ENCODE assay signal across 30 cellular contexts in the genomic region with DNA sequence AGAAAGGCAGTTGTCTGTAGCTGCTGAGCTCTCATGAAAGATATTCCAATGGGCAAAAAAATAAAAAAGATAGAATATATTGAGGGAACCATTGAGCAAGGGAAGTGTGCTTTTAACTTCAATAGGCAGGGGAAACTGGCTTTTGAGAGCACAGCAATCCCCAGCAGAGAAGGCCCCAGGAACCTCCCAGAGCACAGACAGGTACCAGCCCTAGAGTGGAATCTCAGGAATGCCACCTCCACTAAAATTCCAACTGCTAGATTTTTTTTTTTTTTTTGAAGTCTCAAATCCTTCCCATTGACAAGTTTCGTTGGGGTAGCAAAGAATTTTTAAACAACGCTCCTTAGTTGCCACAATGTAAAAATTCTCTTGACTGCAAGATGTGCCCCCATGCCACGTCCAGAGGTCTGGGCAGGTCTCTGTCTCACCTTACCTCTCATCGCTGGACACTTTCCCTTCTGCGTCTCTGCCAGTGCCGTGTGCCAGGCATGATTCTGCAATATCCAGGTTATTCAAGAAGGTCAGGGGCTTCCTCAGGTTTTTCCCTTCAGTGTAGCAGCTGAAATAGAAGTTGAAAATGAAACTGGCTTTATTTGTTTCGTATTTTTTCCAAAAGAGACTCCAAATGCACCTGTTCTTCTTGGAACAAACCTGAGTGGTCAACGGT.
A peak's percentile ranks its signal among the peaks of the same experiment; 100 is the strongest.
DNase-seq lines count a peak whose midpoint lies in the region; ATAC-seq and TF ChIP-seq lines count a peak whose summit lies in the region.
"Had no signal": no experiment of that assay in that cellular context is flagged by ENCODE, and none has a peak within 500 bp of the region (broad histone marks: within the 10 kb centered on the region; RNA-seq: fewer than 3 reads in every experiment).

No MANE protein-coding gene starts in this region.

- H3K23ac ChIP-seq in mesendoderm (ENCODE audit: low read length): no peak overlapping the region

- no peak overlapping the region for H3K18ac ChIP-seq in mesendoderm (ENCODE audit: low read length)

- no peak overlapping the region for H3K56ac ChIP-seq in mesendoderm (ENCODE audit: low read length)

- H3K4me3 ChIP-seq in NT2/D1 (ENCODE audit: insufficient read length, low read depth): no peak overlapping the region
- no peak overlapping the region for H3K4me3 ChIP-seq in esophagus muscularis mucosa
- H3K4me3 ChIP-seq in mesendoderm (ENCODE audit: low read length): no peak overlapping the region
- H3K4me3 ChIP-seq: gastrocnemius medialis, K562, left ventricle myocardium inferior, suprapubic skin, vagina had no signal

- H3K36me3 ChIP-seq in NT2/D1 (ENCODE audit: insufficient read depth, insufficient read length, low read length) (no peaks in the 10 kb centered on the region), esophagus muscularis mucosa (no peaks in the 10 kb centered on the region), mesendoderm (ENCODE audit: control insufficient read depth, insufficient read depth, low read length) (no peaks in the 10 kb centered on the region)
- H3K36me3 ChIP-seq: gastrocnemius medialis, left ventricle myocardium inferior, suprapubic skin, vagina had no signal

- no peak for TF ChIP-seq EP300 in esophagus muscularis mucosa (IDR thresholded peaks at IDR 0.05)

- H2AK5ac ChIP-seq in mesendoderm (ENCODE audit: low read length): no peak overlapping the region

- no peaks in the 10 kb centered on the region for H3K79me2 ChIP-seq in mesendoderm (ENCODE audit: control insufficient read depth, insufficient read depth, low read length)

- intact Hi-C loops in esophagus muscularis mucosa (cut with DNase I): no loop called here
- intact Hi-C loops in activated T-helper 2 cell treated with anti-CD3 and anti-CD28 coated beads, Interferon-gamma antibody, Interleukin-2, Interleukin-4, amounts not matched to agents 10 μg/mL and 5 μg/mL and 100 μg/mL, durations not matched to agents 14 hours and 24 hours and 36 hours (cut with micrococcal nuclease): no loop called here

- TF ChIP-seq POLR2A in esophagus muscularis mucosa (IDR thresholded peaks at IDR 0.05; ENCODE audit: low read depth): no peak

- H3K36me3 Mint-ChIP-seq in activated CD8-positive, alpha-beta memory T cell treated with anti-CD3 and anti-CD28 coated beads, Interleukin-2, amount 10 ng/mL, durations not matched to agents 7 days and 5 days: no peaks in the 10 kb centered on the region
- no peaks in the 10 kb centered on the region for H3K36me3 Mint-ChIP-seq in activated T-helper 2 cell treated with anti-CD3 and anti-CD28 coated beads, Interferon-gamma antibody, Interleukin-2, Interleukin-4, amounts not matched to agents 10 μg/mL and 5 μg/mL and 100 μg/mL, durations not matched to agents 14 hours and 24 hours and 36 hours (ENCODE audit: low read depth)
- H3K36me3 Mint-ChIP-seq: activated naive CD4-positive, alpha-beta T cell treated with anti-CD3 and anti-CD28 coated beads, Interleukin-2, amount 50 U/mL, for 24 hours; CD14-positive monocyte; immature natural killer cell had no signal

- no peak overlapping the region for H2BK5ac ChIP-seq in mesendoderm (ENCODE audit: low read length)

- no peak overlapping the region for H2BK15ac ChIP-seq in mesendoderm (replicated peaks; ENCODE audit: low read depth)

- H3K4me1 ChIP-seq in NT2/D1 (ENCODE audit: insufficient read depth, insufficient read length) (no peaks in the 10 kb centered on the region), esophagus muscularis mucosa (no peaks in the 10 kb centered on the region), mesendoderm (ENCODE audit: control insufficient read depth, low read depth, low read length) (no peaks in the 10 kb centered on the region)
- H3K4me1 ChIP-seq: gastrocnemius medialis, left ventricle myocardium inferior, suprapubic skin, vagina had no signal

- H3K27me3 ChIP-seq in NT2/D1 (ENCODE audit: insufficient read depth, insufficient read length): no peaks in the 10 kb centered on the region
- H3K27me3 ChIP-seq in esophagus muscularis mucosa: no peaks in the 10 kb centered on the region
- no peaks in the 10 kb centered on the region for H3K27me3 ChIP-seq in mesendoderm (ENCODE audit: insufficient read depth, low read length, poor library complexity)
- H3K27me3 ChIP-seq: gastrocnemius medialis, suprapubic skin, vagina had no signal

- H4K8ac ChIP-seq in mesendoderm (ENCODE audit: low read depth, low read length): no peak overlapping the region

- no peak overlapping the region for H3K4me3 Mint-ChIP-seq in activated CD8-positive, alpha-beta memory T cell treated with anti-CD3 and anti-CD28 coated beads, Interleukin-2, amount 10 ng/mL, durations not matched to agents 7 days and 5 days
- H3K4me3 Mint-ChIP-seq in activated T-helper 2 cell treated with anti-CD3 and anti-CD28 coated beads, Interferon-gamma antibody, Interleukin-2, Interleukin-4, amounts not matched to agents 10 μg/mL and 5 μg/mL and 100 μg/mL, durations not matched to agents 14 hours and 24 hours and 36 hours (ENCODE audit: low read depth): no peak overlapping the region
- H3K4me3 Mint-ChIP-seq: activated CD4-positive, alpha-beta memory T cell treated with anti-CD3 and anti-CD28 coated beads, Interleukin-2, amount 10 ng/mL, durations not matched to agents 7 days and 5 days; activated naive CD4-positive, alpha-beta T cell treated with anti-CD3 and anti-CD28 coated beads, Interleukin-2, amount 50 U/mL, for 24 hours; activated T-helper 17 cell treated with anti-CD3 and anti-CD28 coated beads, Interleukin-2, amount 50 U/mL, for 72 hours; CD14-positive monocyte; HFFc6; immature natural killer cell; naive thymus-derived CD8-positive, alpha-beta T cell; T-helper 2 cell treated with Interferon-gamma antibody and Interleukin-4, amounts not matched to agents 5 μg/mL and 100 μg/mL, for 36 hours had no signal

- TF ChIP-seq CTCF in esophagus muscularis mucosa (IDR thresholded peaks at IDR 0.05): no peak

- H3K79me1 ChIP-seq in mesendoderm (ENCODE audit: low read length): no peaks in the 10 kb centered on the region

- H3K9ac ChIP-seq in NT2/D1 (ENCODE audit: insufficient read length, low read depth): no peak overlapping the region
- no peak overlapping the region for H3K9ac ChIP-seq in mesendoderm (ENCODE audit: low read length)

- H3K9me3 ChIP-seq in NT2/D1 (ENCODE audit: insufficient read depth, low read length): no peaks in the 10 kb centered on the region; the same call in 1 of the 2 replicates
- H3K9me3 ChIP-seq in esophagus muscularis mucosa: peaks cover 0 to 6% (median 0%) of the 10 kb centered on the region in 4 donors
- H3K9me3 ChIP-seq: gastrocnemius medialis, suprapubic skin, vagina had no signal

- H3K4me2 ChIP-seq in mesendoderm (ENCODE audit: low read length): no peak overlapping the region

- H3K9me3 Mint-ChIP-seq in activated CD8-positive, alpha-beta memory T cell treated with anti-CD3 and anti-CD28 coated beads, Interleukin-2, amount 10 ng/mL, durations not matched to agents 7 days and 5 days (ENCODE audit: low read depth): peaks cover 16% of the 10 kb centered on the region
- H3K9me3 Mint-ChIP-seq in activated T-helper 2 cell treated with anti-CD3 and anti-CD28 coated beads, Interferon-gamma antibody, Interleukin-2, Interleukin-4, amounts not matched to agents 10 μg/mL and 5 μg/mL and 100 μg/mL, durations not matched to agents 14 hours and 24 hours and 36 hours: peaks cover 27% of the 10 kb centered on the region

- H3K4me1 Mint-ChIP-seq in activated CD8-positive, alpha-beta memory T cell treated with anti-CD3 and anti-CD28 coated beads, Interleukin-2, amount 10 ng/mL, durations not matched to agents 7 days and 5 days: no peaks in the 10 kb centered on the region
- no peaks in the 10 kb centered on the region for H3K4me1 Mint-ChIP-seq in activated T-helper 2 cell treated with anti-CD3 and anti-CD28 coated beads, Interferon-gamma antibody, Interleukin-2, Interleukin-4, amounts not matched to agents 10 μg/mL and 5 μg/mL and 100 μg/mL, durations not matched to agents 14 hours and 24 hours and 36 hours (ENCODE audit: low read depth)
- H3K4me1 Mint-ChIP-seq: activated CD4-positive, alpha-beta memory T cell treated with anti-CD3 and anti-CD28 coated beads, Interleukin-2, amount 10 ng/mL, durations not matched to agents 7 days and 5 days; activated naive CD4-positive, alpha-beta T cell treated with anti-CD3 and anti-CD28 coated beads, Interleukin-2, amount 50 U/mL, for 24 hours; activated T-helper 17 cell treated with anti-CD3 and anti-CD28 coated beads, Interleukin-2, amount 50 U/mL, for 72 hours; CD14-positive monocyte; immature natural killer cell; naive thymus-derived CD8-positive, alpha-beta T cell had no signal

- no peak overlapping the region for H3K27ac Mint-ChIP-seq in activated CD8-positive, alpha-beta memory T cell treated with anti-CD3 and anti-CD28 coated beads, Interleukin-2, amount 10 ng/mL, durations not matched to agents 7 days and 5 days
- H3K27ac Mint-ChIP-seq in activated T-helper 2 cell treated with anti-CD3 and anti-CD28 coated beads, Interferon-gamma antibody, Interleukin-2, Interleukin-4, amounts not matched to agents 10 μg/mL and 5 μg/mL and 100 μg/mL, durations not matched to agents 14 hours and 24 hours and 36 hours: no peak overlapping the region
- H3K27ac Mint-ChIP-seq: activated CD4-positive, alpha-beta memory T cell treated with anti-CD3 and anti-CD28 coated beads, Interleukin-2, amount 10 ng/mL, durations not matched to agents 7 days and 5 days; activated T-helper 17 cell treated with anti-CD3 and anti-CD28 coated beads, Interleukin-2, amount 50 U/mL, for 72 hours; CD14-positive monocyte; HFFc6; immature natural killer cell; naive thymus-derived CD8-positive, alpha-beta T cell; T-helper 2 cell treated with Interferon-gamma antibody and Interleukin-4, amounts not matched to agents 5 μg/mL and 100 μg/mL, for 36 hours had no signal

- CTCF ChIA-PET in activated CD8-positive, alpha-beta memory T cell treated with anti-CD3 and anti-CD28 coated beads, Interleukin-2, amount 10 ng/mL, durations not matched to agents 7 days and 5 days (lab: Charles Lee): no interaction called here

- H3K27ac ChIP-seq in esophagus muscularis mucosa (replicated peaks in 1 of 4): no peak overlapping the region
- no peak overlapping the region for H3K27ac ChIP-seq in mesendoderm (ENCODE audit: low read depth, low read length)
- H3K27ac ChIP-seq: gastrocnemius medialis, left ventricle myocardium inferior, suprapubic skin, vagina had no signal

- no peak overlapping the region for H3K4ac ChIP-seq in mesendoderm (ENCODE audit: low read depth, low read length)

- H2BK120ac ChIP-seq in mesendoderm (ENCODE audit: low read depth, low read length): no peak overlapping the region

- 68% methylated on average over 8 of the region's 8 CpGs for WGBS in esophagus muscularis mucosa
- no CpG with 5 or more reads among the region's 8 CpGs for WGBS in mesendoderm (ENCODE audit: extremely low coverage, insufficient coverage, low lambda C conversion rate)

- DNase-seq in ELF-1 (ENCODE audit: low read depth, low spot score) (peak; percentile 68), NT2/D1 (ENCODE audit: low read depth, low spot score) (peak; percentile 22), esophagus muscularis mucosa (ENCODE audit: extremely low spot score) (peak; percentile 50), mesendoderm (peak; percentile 79), NCI-H524 (lab: John Stamatoyannopoulos, UW) (no peak)
- DNase-seq in activated CD8-positive, alpha-beta memory T cell treated with anti-CD3 and anti-CD28 coated beads, Interleukin-2, amount 10 ng/mL, durations not matched to agents 7 days and 5 days: no peak
- no peak for DNase-seq in activated T-helper 2 cell treated with anti-CD3 and anti-CD28 coated beads, Interferon-gamma antibody, Interleukin-2, Interleukin-4, amounts not matched to agents 10 μg/mL and 5 μg/mL and 100 μg/mL, durations not matched to agents 14 hours and 24 hours and 36 hours (ENCODE audit: low spot score)
- DNase-seq in stimulated activated CD4-positive, alpha-beta T cell treated with anti-CD3 and anti-CD28 coated beads, Interleukin-4, amount 100 ng/mL, for 24 hours: no peak
- DNase-seq: activated CD4-positive, alpha-beta memory T cell treated with anti-CD3 and anti-CD28 coated beads, Interleukin-2, amount 10 ng/mL, durations not matched to agents 7 days and 5 days; amygdala; DMS79 treated with DMSO at 0.1 percent for 48 hours; gastrocnemius medialis; GF-D8; HFFc6; immature natural killer cell; left ventricle myocardium inferior; naive thymus-derived CD8-positive, alpha-beta T cell; NCI-H1092 treated with DMSO at 0.1 percent for 48 hours; NCI-H1694 treated with DMSO at 0.1 percent for 48 hours; NCI-H524 treated with DMSO at 0.1 percent for 48 hours; nucleus accumbens; Right ventricle myocardium superior; stimulated activated naive CD4-positive, alpha-beta T cell had no signal

- ATAC-seq in activated CD8-positive, alpha-beta memory T cell treated with anti-CD3 and anti-CD28 coated beads, Interleukin-2, amount 10 ng/mL, durations not matched to agents 7 days and 5 days: no peak
- ATAC-seq: activated T-helper 17 cell treated with anti-CD3 and anti-CD28 coated beads, Interleukin-2, amount 50 U/mL, for 72 hours; gastrocnemius medialis; K562; naive thymus-derived CD8-positive, alpha-beta T cell had no signal

- no peaks in the 10 kb centered on the region for H3K27me3 Mint-ChIP-seq in activated CD8-positive, alpha-beta memory T cell treated with anti-CD3 and anti-CD28 coated beads, Interleukin-2, amount 10 ng/mL, durations not matched to agents 7 days and 5 days
- no peaks in the 10 kb centered on the region for H3K27me3 Mint-ChIP-seq in activated T-helper 2 cell treated with anti-CD3 and anti-CD28 coated beads, Interferon-gamma antibody, Interleukin-2, Interleukin-4, amounts not matched to agents 10 μg/mL and 5 μg/mL and 100 μg/mL, durations not matched to agents 14 hours and 24 hours and 36 hours (ENCODE audit: low read depth)
- H3K27me3 Mint-ChIP-seq: activated CD4-positive, alpha-beta memory T cell treated with anti-CD3 and anti-CD28 coated beads, Interleukin-2, amount 10 ng/mL, durations not matched to agents 7 days and 5 days; activated naive CD4-positive, alpha-beta T cell treated with anti-CD3 and anti-CD28 coated beads, Interleukin-2, amount 50 U/mL, for 24 hours; activated T-helper 17 cell treated with anti-CD3 and anti-CD28 coated beads, Interleukin-2, amount 50 U/mL, for 72 hours had no signal

- H4K5ac ChIP-seq in mesendoderm (ENCODE audit: low read length): no peak overlapping the region

Comparison
In these comparisons a context has a peak if more than half of its experiments do, and no peak if none do; other contexts are left out.
1. DNase-seq: peak in ELF-1 (single experiment), NT2/D1 (single experiment), esophagus muscularis mucosa (single experiment) and mesendoderm (single experiment); none in activated CD8-positive, alpha-beta memory T cell treated with anti-CD3 and anti-CD28 coated beads, Interleukin-2, amount 10 ng/mL, durations not matched to agents 7 days and 5 days (single experiment), NCI-H524 (0 of 2), activated T-helper 2 cell treated with anti-CD3 and anti-CD28 coated beads, Interferon-gamma antibody, Interleukin-2, Interleukin-4, amounts not matched to agents 10 μg/mL and 5 μg/mL and 100 μg/mL, durations not matched to agents 14 hours and 24 hours and 36 hours (single experiment) and stimulated activated CD4-positive, alpha-beta T cell treated with anti-CD3 and anti-CD28 coated beads, Interleukin-4, amount 100 ng/mL, for 24 hours (single experiment).